24 cellular contexts compared by ENCODE assay signal in the genomic region with DNA sequence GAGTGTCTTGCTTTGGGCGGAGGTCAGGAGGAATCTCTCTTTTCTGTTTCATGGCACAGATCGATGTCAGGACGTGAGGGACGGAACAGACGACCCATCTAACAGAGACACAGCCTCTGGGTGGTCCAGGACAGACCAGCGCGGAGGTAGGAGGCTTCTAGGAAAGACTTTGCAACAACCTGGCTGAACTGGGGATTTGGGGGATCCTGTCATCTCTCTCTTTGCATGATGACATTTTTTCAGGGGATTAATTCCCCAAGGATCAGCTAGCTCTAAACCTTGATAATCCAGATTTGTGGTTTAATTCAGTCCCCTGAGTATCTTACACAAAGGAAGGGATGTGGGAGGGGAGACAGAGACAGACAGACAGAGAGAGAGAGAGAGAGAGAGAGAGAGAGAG. TPM values are rescaled to one million over a fixed set of nuclear protein-coding genes. Genes with fewer than 3 reads are reported as not detected.
"Had no signal": no experiment of that assay in that cellular context is flagged by ENCODE, and none has a peak within 500 bp of the region (broad histone marks: within the 10 kb centered on the region; RNA-seq: fewer than 3 reads in every experiment).

No MANE protein-coding gene starts in this region.

- FAIRE-seq: HTR-8/SVneo, K562 had no signal

- DNase-seq: Kasumi-1, MM.1S, NCI-H1092 treated with DMSO at 0.1 percent for 48 hours, NCI-H1417, NCI-H1436 treated with DMSO at 0.1 percent for 48 hours, NCI-H1694, NCI-H187 treated with DMSO at 0.1 percent for 48 hours, NCI-H2029 treated with DMSO at 0.1 percent for 48 hours, NCI-H2107, NCI-H2227 treated with DMSO at 0.1 percent for 48 hours, NCI-H524, SHP77, SW 1271, T-cell had no signal

- H3K4me2 ChIP-seq: KMS-11 had no signal

- ATAC-seq: K562, Panc1, T-cell had no signal

- H3K27ac ChIP-seq: HL-60, KMS-11, RWPE1 had no signal

- H3K4me3 ChIP-seq: K562 had no signal

- H3K9ac ChIP-seq: KMS-11 had no signal

RNA-seq across cellular contexts. Expression of a gene that starts 14.4 kb away (rescaled TPM):
- total RNA-seq: K562; NCI-H460; SK-MEL-5; T-cell; T-helper 2 cell treated with Interferon-gamma antibody and Interleukin-4, amounts not matched to agents 100 ng/mL and 5 ng/mL, for 36 hours had no signal
- polyA plus RNA-seq: IgD-negative memory B cell, K562 had no signal

RNA-seq across cellular contexts. Expression of a gene that starts 35.0 kb away (rescaled TPM):
- total RNA-seq: K562; NCI-H460; T-cell; T-helper 2 cell treated with Interferon-gamma antibody and Interleukin-4, amounts not matched to agents 100 ng/mL and 5 ng/mL, for 36 hours had no signal
- polyA plus RNA-seq: IgD-negative memory B cell, K562 had no signal

RNA-seq across cellular contexts. Expression of a gene that starts 37.5 kb away (rescaled TPM):
- total RNA-seq: K562; NCI-H460; SK-MEL-5; T-cell; T-helper 2 cell treated with Interferon-gamma antibody and Interleukin-4, amounts not matched to agents 100 ng/mL and 5 ng/mL, for 36 hours had no signal
- polyA plus RNA-seq: IgD-negative memory B cell, K562 had no signal
